ENCODE assay signal across 8 cellular contexts in genomic region chr12:24596768-24597388, GRCh38.
DNase-seq lines count a peak whose midpoint lies in the region; ATAC-seq, FAIRE-seq and TF ChIP-seq lines count a peak whose summit lies in the region.

No MANE protein-coding gene starts in this region.

- H3K4me1 ChIP-seq in Karpas-422 (ENCODE audit: low read length) (peaks cover 23% of the 10 kb centered on the region), smooth muscle cell (ENCODE audit: low read depth) (no peaks in the 10 kb centered on the region)

- no peak overlapping the region for H3K4me3 Mint-ChIP-seq in Calu3 (ENCODE audit: low read depth, unreplicated experiment)
- no peak overlapping the region for H3K4me3 Mint-ChIP-seq in activated CD4-positive, alpha-beta T cell treated with anti-CD3 and anti-CD28 coated beads, Interleukin-2, amount 10 ng/mL, durations not matched to agents 24 days and 14 days
- no peak overlapping the region for H3K4me3 Mint-ChIP-seq in stimulated activated naive B cell treated with anti-CD40 and anti-IgM and Interleukin-4, amounts not matched to agents 10 μg/mL and 1 μg/mL and 100 μg/mL, for 72 hours

- H3F3A ChIP-seq in smooth muscle cell (ENCODE audit: low read depth), result peaks cover 3% of the 10 kb centered on the region

- no peaks in the 10 kb centered on the region for H3K9me3 Mint-ChIP-seq in Calu3 (ENCODE audit: low read depth, unreplicated experiment)
- no peaks in the 10 kb centered on the region for H3K9me3 Mint-ChIP-seq in activated CD4-positive, alpha-beta T cell treated with anti-CD3 and anti-CD28 coated beads, Interleukin-2, amount 10 ng/mL, durations not matched to agents 24 days and 14 days
- peaks cover 0 to 3% of the 10 kb centered on the region in 2 donors for H3K9me3 Mint-ChIP-seq in stimulated activated naive B cell treated with anti-CD40 and anti-IgM and Interleukin-4, amounts not matched to agents 10 μg/mL and 1 μg/mL and 100 μg/mL, for 72 hours

- peak; percentile 32 for TF ChIP-seq CTCF in Calu3 (IDR thresholded peaks at IDR 0.05; ENCODE audit: unreplicated experiment)
- peak; percentile 79 for TF ChIP-seq CTCF in fibroblast of the aortic adventitia (IDR thresholded peaks at IDR 0.05; ENCODE audit: insufficient read depth, low read length)
- TF ChIP-seq CTCF in smooth muscle cell (IDR thresholded peaks at IDR 0.05; ENCODE audit: borderline replicate concordance, insufficient read depth, poor library complexity, severe bottlenecking), result peak; percentile 70

- no peaks in the 10 kb centered on the region for H3K36me3 Mint-ChIP-seq in Calu3 (ENCODE audit: insufficient read depth, unreplicated experiment)
- H3K36me3 Mint-ChIP-seq in activated CD4-positive, alpha-beta T cell treated with anti-CD3 and anti-CD28 coated beads, Interleukin-2, amount 10 ng/mL, durations not matched to agents 24 days and 14 days (ENCODE audit: low read depth), result no peaks in the 10 kb centered on the region
- no peaks in the 10 kb centered on the region for H3K36me3 Mint-ChIP-seq in stimulated activated naive B cell treated with anti-CD40 and anti-IgM and Interleukin-4, amounts not matched to agents 10 μg/mL and 1 μg/mL and 100 μg/mL, for 72 hours

- H3K9ac ChIP-seq in Karpas-422 (ENCODE audit: low read length), result no peak overlapping the region
- no peak overlapping the region for H3K9ac ChIP-seq in smooth muscle cell (ENCODE audit: low read depth)

- no peaks in the 10 kb centered on the region for H3K9me2 ChIP-seq in Karpas-422 (replicated peaks; ENCODE audit: insufficient read depth, low read length)

- no peak overlapping the region for H3K4me2 ChIP-seq in Karpas-422 (ENCODE audit: low read depth, low read length, poor library complexity, severe bottlenecking)
- peak overlapping the region; percentile 26 for H3K4me2 ChIP-seq in smooth muscle cell

- no peak overlapping the region for H3K27ac Mint-ChIP-seq in Calu3 (ENCODE audit: unreplicated experiment)
- H3K27ac Mint-ChIP-seq in activated CD4-positive, alpha-beta T cell treated with anti-CD3 and anti-CD28 coated beads, Interleukin-2, amount 10 ng/mL, durations not matched to agents 24 days and 14 days, result no peak overlapping the region
- H3K27ac Mint-ChIP-seq in stimulated activated naive B cell treated with anti-CD40 and anti-IgM and Interleukin-4, amounts not matched to agents 10 μg/mL and 1 μg/mL and 100 μg/mL, for 72 hours, result no peak overlapping the region

- H3K36me3 ChIP-seq in Karpas-422 (ENCODE audit: insufficient read depth, low read length) (no peaks in the 10 kb centered on the region), smooth muscle cell (ENCODE audit: low read depth) (no peaks in the 10 kb centered on the region)

- no peak overlapping the region for H2AFZ ChIP-seq in Karpas-422 (ENCODE audit: low read length)
- H2AFZ ChIP-seq in smooth muscle cell (ENCODE audit: low read depth), result no peak overlapping the region

- H3K27me3 ChIP-seq in Karpas-422 (ENCODE audit: low read length) (no peaks in the 10 kb centered on the region), smooth muscle cell (ENCODE audit: low read depth) (no peaks in the 10 kb centered on the region)

- 49% methylated on average over 2 of the region's 2 CpGs for WGBS in smooth muscle cell (ENCODE audit: low lambda C conversion rate)

- H3K79me2 ChIP-seq in Karpas-422 (ENCODE audit: low read length) (no peaks in the 10 kb centered on the region), smooth muscle cell (ENCODE audit: low read depth) (no peaks in the 10 kb centered on the region)

- no TSS peak for BruUV-seq in Calu3 (replicated peaks; lab: Mats Ljungman, UMichigan)

- H4K20me1 ChIP-seq in Karpas-422 (ENCODE audit: insufficient read depth, low read depth, low read length) (no peaks in the 10 kb centered on the region), smooth muscle cell (ENCODE audit: low read depth) (no peaks in the 10 kb centered on the region)

- H3K27ac ChIP-seq in Karpas-422 (ENCODE audit: low read length) (no peak overlapping the region), smooth muscle cell (ENCODE audit: low read depth) (no peak overlapping the region)

- H3K27me3 Mint-ChIP-seq in Calu3 (ENCODE audit: unreplicated experiment), result peaks cover 32% of the 10 kb centered on the region
- H3K27me3 Mint-ChIP-seq in activated CD4-positive, alpha-beta T cell treated with anti-CD3 and anti-CD28 coated beads, Interleukin-2, amount 10 ng/mL, durations not matched to agents 24 days and 14 days, result peaks cover 8% of the 10 kb centered on the region
- H3K27me3 Mint-ChIP-seq in stimulated activated naive B cell treated with anti-CD40 and anti-IgM and Interleukin-4, amounts not matched to agents 10 μg/mL and 1 μg/mL and 100 μg/mL, for 72 hours, result peaks cover 0 to 4% of the 10 kb centered on the region in 2 donors

- intact Hi-C loops in Calu3 (cut with micrococcal nuclease; ENCODE audit: unreplicated experiment), result loop anchor here (2.0 to 10.0 kb wide), 5 partner anchors 130 to 1390 kb away; no protein-coding TSS in a partner anchor
- intact Hi-C loops in activated CD4-positive, alpha-beta T cell treated with anti-CD3 and anti-CD28 coated beads, Interleukin-2, amount 10 ng/mL, durations not matched to agents 24 days and 14 days (cut with micrococcal nuclease), result loop anchor here (5.0 kb wide), 1 partner anchor 35 kb away; no protein-coding TSS in a partner anchor

- DNase-seq in Calu3, result no peak
- DNase-seq in Karpas-422, result peak; percentile 76
- no peak for DNase-seq in RCC 7860 (ENCODE audit: low spot score)
- DNase-seq in fibroblast of the aortic adventitia (ENCODE audit: low read depth), result peak; percentile 65
- no peak for DNase-seq in smooth muscle cell (lab: John Stamatoyannopoulos, UW; ENCODE audit: unreplicated experiment)
- no peak for DNase-seq in activated CD4-positive, alpha-beta T cell treated with anti-CD3 and anti-CD28 coated beads, Interleukin-2, amount 10 ng/mL, durations not matched to agents 24 days and 14 days
- no peak for DNase-seq in cerebellar nuclear complex (lab: John Stamatoyannopoulos, UW)
- DNase-seq in stimulated activated naive B cell treated with anti-CD40 and anti-IgM and Interleukin-4, amounts not matched to agents 10 μg/mL and 1 μg/mL and 100 μg/mL, for 72 hours, result no peak

- H3K9me3 ChIP-seq in Karpas-422 (ENCODE audit: low read length) (no peaks in the 10 kb centered on the region), smooth muscle cell (replicated peaks; ENCODE audit: low read depth) (no peaks in the 10 kb centered on the region)

- H3K4me3 ChIP-seq in Karpas-422 (ENCODE audit: low read length) (no peak overlapping the region), fibroblast of the aortic adventitia (ENCODE audit: low read depth, low read length) (no peak overlapping the region), smooth muscle cell (no peak overlapping the region)

- no peaks in the 10 kb centered on the region for H3K4me1 Mint-ChIP-seq in Calu3 (ENCODE audit: low read depth, unreplicated experiment)
- H3K4me1 Mint-ChIP-seq in activated CD4-positive, alpha-beta T cell treated with anti-CD3 and anti-CD28 coated beads, Interleukin-2, amount 10 ng/mL, durations not matched to agents 24 days and 14 days, result peaks cover 2% of the 10 kb centered on the region
- H3K4me1 Mint-ChIP-seq in stimulated activated naive B cell treated with anti-CD40 and anti-IgM and Interleukin-4, amounts not matched to agents 10 μg/mL and 1 μg/mL and 100 μg/mL, for 72 hours, result peaks cover 18 to 30% of the 10 kb centered on the region in 2 donors

- no peak for ATAC-seq in stimulated activated naive B cell treated with anti-CD40 and anti-IgM and Interleukin-4, amounts not matched to agents 10 μg/mL and 1 μg/mL and 100 μg/mL, for 72 hours (replicated peaks)

- CTCF ChIA-PET in Calu3 (lab: Charles Lee), result interaction anchor here (0.6 kb wide), 2 partner anchors 487 to 1375 kb away, joined by 3 read pairs; no protein-coding TSS in a partner anchor

- FAIRE-seq in RCC 7860 (lab: Jason Lieb, UNC), result peak; percentile 45

Comparison
In these comparisons a context has a peak if more than half of its experiments do, and no peak if none do; other contexts are left out.
1. DNase-seq: peak in Karpas-422 (single experiment) and fibroblast of the aortic adventitia (single experiment); none in Calu3 (single experiment), RCC 7860 (single experiment), smooth muscle cell (single experiment), activated CD4-positive, alpha-beta T cell treated with anti-CD3 and anti-CD28 coated beads, Interleukin-2, amount 10 ng/mL, durations not matched to agents 24 days and 14 days (single experiment), cerebellar nuclear complex (0 of 2) and stimulated activated naive B cell treated with anti-CD40 and anti-IgM and Interleukin-4, amounts not matched to agents 10 μg/mL and 1 μg/mL and 100 μg/mL, for 72 hours (single experiment).
2. Peak in every context shown above with its lines, with median percentiles within 50 percentile points of each other: CTCF ChIP-seq.